In the genomic region with DNA sequence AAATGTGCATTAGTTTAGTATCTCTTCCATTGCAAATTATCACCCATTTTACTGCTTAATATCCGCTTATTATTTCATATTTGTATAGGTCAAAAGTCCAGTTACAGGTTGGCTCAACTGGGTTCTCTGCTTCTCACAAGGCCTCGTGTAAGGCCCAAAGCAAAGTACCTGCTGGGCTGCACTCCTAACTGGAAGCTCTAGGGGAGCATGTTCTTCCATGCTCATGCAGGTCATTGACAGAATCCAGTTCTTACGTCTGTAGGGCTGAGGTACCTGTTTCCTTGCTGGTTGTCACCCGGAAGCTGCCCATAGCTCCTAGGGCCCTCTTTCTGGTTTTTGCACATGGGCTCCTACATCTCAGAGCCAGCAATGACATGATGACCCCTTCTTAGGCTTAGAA, we compare ENCODE assay signal across 21 cellular contexts.
"Had no signal": no experiment of that assay in that cellular context is flagged by ENCODE, and none has a peak within 500 bp of the region (broad histone marks: within the 10 kb centered on the region; RNA-seq: fewer than 3 reads in every experiment).

No MANE protein-coding gene starts in this region.

- ATAC-seq: activated T-cell treated with anti-CD3 and anti-CD28 coated beads, Interleukin-2, amount 50 U/mL, for 72 hours; T-helper 17 cell had no signal

- H3K27ac Mint-ChIP-seq: activated CD4-positive, alpha-beta memory T cell treated with anti-CD3 and anti-CD28 coated beads, Interleukin-2, amount 10 ng/mL, durations not matched to agents 7 days and 5 days; activated naive CD4-positive, alpha-beta T cell treated with anti-CD3 and anti-CD28 coated beads, Interleukin-2, amount 10 ng/mL, durations not matched to agents 7 days and 5 days; activated naive CD8-positive, alpha-beta T cell treated with anti-CD3 and anti-CD28 coated beads for 36 hours; activated T-cell treated with anti-CD3 and anti-CD28 coated beads, Interleukin-2, amount 50 U/mL, for 72 hours; activated T-helper 2 cell treated with anti-CD3 and anti-CD28 coated beads, Interferon-gamma antibody, Interleukin-2, Interleukin-4, amounts not matched to agents 10 μg/mL and 5 μg/mL and 100 μg/mL, durations not matched to agents 14 hours and 24 hours and 36 hours; T-helper 17 cell had no signal

- H3K27me3 ChIP-seq: brain microvascular endothelial cell, cardiac muscle cell had no signal

- DNase-seq: activated CD4-positive, alpha-beta memory T cell treated with anti-CD3 and anti-CD28 coated beads, Interleukin-2, amount 10 ng/mL, durations not matched to agents 7 days and 5 days; activated CD4-positive, alpha-beta T cell treated with anti-CD3 and anti-CD28 coated beads, Interleukin-2, amount 50 U/mL, for 1 hour; activated CD4-positive, CD25-positive, alpha-beta regulatory T cell; activated CD8-positive, alpha-beta memory T cell treated with anti-CD3 and anti-CD28 coated beads, Interleukin-2, amount 50 U/mL, for 4 hours; activated gamma-delta T cell treated with Interleukin-2 at 50 U/mL for 16 hours; activated naive CD4-positive, alpha-beta T cell treated with anti-CD3 and anti-CD28 coated beads, Interleukin-2, amount 10 ng/mL, durations not matched to agents 7 days and 5 days; activated naive CD8-positive, alpha-beta T cell treated with anti-CD3 and anti-CD28 coated beads for 36 hours; activated T-cell treated with anti-CD3 and anti-CD28 coated beads, Interleukin-2, amount 50 U/mL, for 72 hours; brain microvascular endothelial cell; MM.1S; NCI-H1105; NCI-H1436; NCI-H1694 treated with DMSO at 0.1 percent for 48 hours; NCI-H2029 treated with DMSO at 0.1 percent for 48 hours; NCI-H446; NCI-H524; SIG-M5; T-helper 17 cell; T-helper 9 cell had no signal

- H3K27ac ChIP-seq: brain microvascular endothelial cell, cardiac muscle cell had no signal

- H3K4me3 Mint-ChIP-seq: activated CD4-positive, alpha-beta memory T cell treated with anti-CD3 and anti-CD28 coated beads, Interleukin-2, amount 10 ng/mL, durations not matched to agents 7 days and 5 days; activated naive CD4-positive, alpha-beta T cell treated with anti-CD3 and anti-CD28 coated beads, Interleukin-2, amount 10 ng/mL, durations not matched to agents 7 days and 5 days; activated naive CD8-positive, alpha-beta T cell treated with anti-CD3 and anti-CD28 coated beads for 36 hours; activated T-cell treated with anti-CD3 and anti-CD28 coated beads, Interleukin-2, amount 50 U/mL, for 72 hours; T-helper 17 cell had no signal

- H3K36me3 ChIP-seq: brain microvascular endothelial cell, cardiac muscle cell had no signal

- H3K4me1 Mint-ChIP-seq: activated CD4-positive, alpha-beta memory T cell treated with anti-CD3 and anti-CD28 coated beads, Interleukin-2, amount 10 ng/mL, durations not matched to agents 7 days and 5 days; activated naive CD4-positive, alpha-beta T cell treated with anti-CD3 and anti-CD28 coated beads, Interleukin-2, amount 10 ng/mL, durations not matched to agents 7 days and 5 days; activated naive CD8-positive, alpha-beta T cell treated with anti-CD3 and anti-CD28 coated beads for 36 hours; T-helper 17 cell had no signal

- H3K9me3 Mint-ChIP-seq: activated CD4-positive, alpha-beta memory T cell treated with anti-CD3 and anti-CD28 coated beads, Interleukin-2, amount 10 ng/mL, durations not matched to agents 7 days and 5 days; activated naive CD4-positive, alpha-beta T cell treated with anti-CD3 and anti-CD28 coated beads, Interleukin-2, amount 10 ng/mL, durations not matched to agents 7 days and 5 days; activated naive CD8-positive, alpha-beta T cell treated with anti-CD3 and anti-CD28 coated beads for 36 hours; activated T-cell treated with anti-CD3 and anti-CD28 coated beads, Interleukin-2, amount 50 U/mL, for 72 hours; activated T-helper 2 cell treated with anti-CD3 and anti-CD28 coated beads, Interferon-gamma antibody, Interleukin-2, Interleukin-4, amounts not matched to agents 10 μg/mL and 5 μg/mL and 100 μg/mL, durations not matched to agents 14 hours and 24 hours and 36 hours had no signal

- H3K4me3 ChIP-seq: cardiac muscle cell had no signal

- H3K36me3 Mint-ChIP-seq: activated naive CD4-positive, alpha-beta T cell treated with anti-CD3 and anti-CD28 coated beads, Interleukin-2, amount 10 ng/mL, durations not matched to agents 7 days and 5 days; activated naive CD8-positive, alpha-beta T cell treated with anti-CD3 and anti-CD28 coated beads for 36 hours had no signal
